ENCODE assay signal across 1 cellular context in the genomic region with DNA sequence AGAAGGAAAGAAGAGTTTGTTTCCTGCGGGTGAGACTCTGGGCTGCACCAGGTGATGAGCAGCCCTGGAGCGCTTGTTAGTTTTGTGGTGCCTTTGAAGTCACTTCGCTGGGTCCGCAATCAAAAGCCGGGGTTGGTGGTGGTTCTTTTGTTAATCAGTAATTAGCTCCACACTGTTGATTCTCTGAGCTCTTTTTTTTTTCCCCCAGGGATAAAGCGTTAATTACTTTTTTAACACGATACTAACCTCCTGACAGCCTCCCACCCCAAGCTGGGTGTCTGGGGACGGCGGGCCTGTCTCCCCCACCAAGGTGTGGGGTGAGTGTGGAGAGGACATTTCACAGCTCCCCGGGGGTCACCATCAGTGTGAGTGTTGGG.
A peak's percentile ranks its signal among the peaks of the same experiment; 100 is the strongest.
TF ChIP-seq lines count a peak whose summit lies in the region.

No MANE protein-coding gene starts in this region.

TF ChIP-seq in HepG2, 621 proteins besides CTCF, POLR2A, EP300 and RAD21:
- no peak for TF ChIP-seq ZNF292 (CRISPR knock-in tag; IDR thresholded peaks at IDR 0.05; ENCODE audit: borderline replicate concordance, low read depth)
- TF ChIP-seq, protein P1, sequence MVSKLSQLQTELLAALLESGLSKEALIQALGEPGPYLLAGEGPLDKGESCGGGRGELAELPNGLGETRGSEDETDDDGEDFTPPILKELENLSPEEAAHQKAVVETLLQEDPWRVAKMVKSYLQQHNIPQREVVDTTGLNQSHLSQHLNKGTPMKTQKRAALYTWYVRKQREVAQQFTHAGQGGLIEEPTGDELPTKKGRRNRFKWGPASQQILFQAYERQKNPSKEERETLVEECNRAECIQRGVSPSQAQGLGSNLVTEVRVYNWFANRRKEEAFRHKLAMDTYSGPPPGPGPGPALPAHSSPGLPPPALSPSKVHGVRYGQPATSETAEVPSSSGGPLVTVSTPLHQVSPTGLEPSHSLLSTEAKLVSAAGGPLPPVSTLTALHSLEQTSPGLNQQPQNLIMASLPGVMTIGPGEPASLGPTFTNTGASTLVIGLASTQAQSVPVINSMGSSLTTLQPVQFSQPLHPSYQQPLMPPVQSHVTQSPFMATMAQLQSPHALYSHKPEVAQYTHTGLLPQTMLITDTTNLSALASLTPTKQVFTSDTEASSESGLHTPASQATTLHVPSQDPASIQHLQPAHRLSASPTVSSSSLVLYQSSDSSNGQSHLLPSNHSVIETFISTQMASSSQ (IDR thresholded peaks at IDR 0.05; ENCODE audit: low read depth), result peak; percentile 72
- TF ChIP-seq, protein P1 (CRISPR knock-in tag; IDR thresholded peaks at IDR 0.05; ENCODE audit: borderline replicate concordance), result peak; percentile 24; the same call in 1 of the 2 replicates
- peak; percentile 19; the same call in 1 of the 2 replicates for TF ChIP-seq BCL6 (CRISPR knock-in tag; IDR thresholded peaks at IDR 0.05)
- no peak for TF ChIP-seq U2AF1 (optimal IDR thresholded peaks at IDR 0.05; ENCODE audit: low read depth, low read length)
- TF ChIP-seq, protein P2, sequence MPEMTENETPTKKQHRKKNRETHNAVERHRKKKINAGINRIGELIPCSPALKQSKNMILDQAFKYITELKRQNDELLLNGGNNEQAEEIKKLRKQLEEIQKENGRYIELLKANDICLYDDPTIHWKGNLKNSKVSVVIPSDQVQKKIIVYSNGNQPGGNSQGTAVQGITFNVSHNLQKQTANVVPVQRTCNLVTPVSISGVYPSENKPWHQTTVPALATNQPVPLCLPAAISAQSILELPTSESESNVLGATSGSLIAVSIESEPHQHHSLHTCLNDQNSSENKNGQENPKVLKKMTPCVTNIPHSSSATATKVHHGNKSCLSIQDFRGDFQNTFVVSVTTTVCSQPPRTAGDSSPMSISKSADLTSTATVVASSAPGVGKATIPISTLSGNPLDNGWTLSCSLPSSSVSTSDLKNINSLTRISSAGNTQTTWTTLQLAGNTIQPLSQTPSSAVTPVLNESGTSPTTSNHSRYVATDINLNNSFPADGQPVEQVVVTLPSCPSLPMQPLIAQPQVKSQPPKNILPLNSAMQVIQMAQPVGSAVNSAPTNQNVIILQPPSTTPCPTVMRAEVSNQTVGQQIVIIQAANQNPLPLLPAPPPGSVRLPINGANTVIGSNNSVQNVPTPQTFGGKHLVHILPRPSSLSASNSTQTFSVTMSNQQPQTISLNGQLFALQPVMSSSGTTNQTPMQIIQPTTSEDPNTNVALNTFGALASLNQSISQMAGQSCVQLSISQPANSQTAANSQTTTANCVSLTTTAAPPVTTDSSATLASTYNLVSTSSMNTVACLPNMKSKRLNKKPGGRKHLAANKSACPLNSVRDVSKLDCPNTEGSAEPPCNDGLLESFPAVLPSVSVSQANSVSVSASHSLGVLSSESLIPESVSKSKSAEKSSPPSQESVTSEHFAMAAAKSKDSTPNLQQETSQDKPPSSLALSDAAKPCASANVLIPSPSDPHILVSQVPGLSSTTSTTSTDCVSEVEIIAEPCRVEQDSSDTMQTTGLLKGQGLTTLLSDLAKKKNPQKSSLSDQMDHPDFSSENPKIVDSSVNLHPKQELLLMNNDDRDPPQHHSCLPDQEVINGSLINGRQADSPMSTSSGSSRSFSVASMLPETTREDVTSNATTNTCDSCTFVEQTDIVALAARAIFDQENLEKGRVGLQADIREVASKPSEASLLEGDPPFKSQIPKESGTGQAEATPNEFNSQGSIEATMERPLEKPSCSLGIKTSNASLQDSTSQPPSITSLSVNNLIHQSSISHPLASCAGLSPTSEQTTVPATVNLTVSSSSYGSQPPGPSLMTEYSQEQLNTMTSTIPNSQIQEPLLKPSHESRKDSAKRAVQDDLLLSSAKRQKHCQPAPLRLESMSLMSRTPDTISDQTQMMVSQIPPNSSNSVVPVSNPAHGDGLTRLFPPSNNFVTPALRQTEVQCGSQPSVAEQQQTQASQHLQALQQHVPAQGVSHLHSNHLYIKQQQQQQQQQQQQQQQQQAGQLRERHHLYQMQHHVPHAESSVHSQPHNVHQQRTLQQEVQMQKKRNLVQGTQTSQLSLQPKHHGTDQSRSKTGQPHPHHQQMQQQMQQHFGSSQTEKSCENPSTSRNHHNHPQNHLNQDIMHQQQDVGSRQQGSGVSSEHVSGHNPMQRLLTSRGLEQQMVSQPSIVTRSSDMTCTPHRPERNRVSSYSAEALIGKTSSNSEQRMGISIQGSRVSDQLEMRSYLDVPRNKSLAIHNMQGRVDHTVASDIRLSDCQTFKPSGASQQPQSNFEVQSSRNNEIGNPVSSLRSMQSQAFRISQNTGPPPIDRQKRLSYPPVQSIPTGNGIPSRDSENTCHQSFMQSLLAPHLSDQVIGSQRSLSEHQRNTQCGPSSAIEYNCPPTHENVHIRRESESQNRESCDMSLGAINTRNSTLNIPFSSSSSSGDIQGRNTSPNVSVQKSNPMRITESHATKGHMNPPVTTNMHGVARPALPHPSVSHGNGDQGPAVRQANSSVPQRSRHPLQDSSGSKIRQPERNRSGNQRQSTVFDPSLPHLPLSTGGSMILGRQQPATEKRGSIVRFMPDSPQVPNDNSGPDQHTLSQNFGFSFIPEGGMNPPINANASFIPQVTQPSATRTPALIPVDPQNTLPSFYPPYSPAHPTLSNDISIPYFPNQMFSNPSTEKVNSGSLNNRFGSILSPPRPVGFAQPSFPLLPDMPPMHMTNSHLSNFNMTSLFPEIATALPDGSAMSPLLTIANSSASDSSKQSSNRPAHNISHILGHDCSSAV (CRISPR knock-in tag; IDR thresholded peaks at IDR 0.05; ENCODE audit: borderline replicate concordance), result no peak
- TF ChIP-seq, protein P3, sequence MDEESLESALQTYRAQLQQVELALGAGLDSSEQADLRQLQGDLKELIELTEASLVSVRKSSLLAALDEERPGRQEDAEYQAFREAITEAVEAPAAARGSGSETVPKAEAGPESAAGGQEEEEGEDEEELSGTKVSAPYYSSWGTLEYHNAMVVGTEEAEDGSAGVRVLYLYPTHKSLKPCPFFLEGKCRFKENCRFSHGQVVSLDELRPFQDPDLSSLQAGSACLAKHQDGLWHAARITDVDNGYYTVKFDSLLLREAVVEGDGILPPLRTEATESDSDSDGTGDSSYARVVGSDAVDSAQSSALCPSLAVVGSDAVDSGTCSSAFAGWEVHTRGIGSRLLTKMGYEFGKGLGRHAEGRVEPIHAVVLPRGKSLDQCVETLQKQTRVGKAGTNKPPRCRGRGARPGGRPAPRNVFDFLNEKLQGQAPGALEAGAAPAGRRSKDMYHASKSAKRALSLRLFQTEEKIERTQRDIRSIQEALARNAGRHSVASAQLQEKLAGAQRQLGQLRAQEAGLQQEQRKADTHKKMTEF (CRISPR knock-in tag; IDR thresholded peaks at IDR 0.05), result 0 out of 2 replicates have a peak, but pooled peaks have one; percentile 14
- TF ChIP-seq TOPORS (CRISPR knock-in tag; IDR thresholded peaks at IDR 0.05), result no peak
- no peak for TF ChIP-seq ZNF317 (CRISPR knock-in tag; IDR thresholded peaks at IDR 0.05)
- no peak for TF ChIP-seq ZNF589 (CRISPR knock-in tag; conservative IDR thresholded peaks at IDR 0.05)
- TF ChIP-seq SOX5 (CRISPR knock-in tag; IDR thresholded peaks at IDR 0.05; ENCODE audit: borderline replicate concordance), result peak; percentile 25; the same call in 1 of the 2 replicates
- TF ChIP-seq TCF7 (IDR thresholded peaks at IDR 0.05; ENCODE audit: low read depth), result peak; percentile 75
- no peak for TF ChIP-seq ZBTB1 (CRISPR knock-in tag; IDR thresholded peaks at IDR 0.05; ENCODE audit: borderline replicate concordance)
- TF ChIP-seq, protein P4, sequence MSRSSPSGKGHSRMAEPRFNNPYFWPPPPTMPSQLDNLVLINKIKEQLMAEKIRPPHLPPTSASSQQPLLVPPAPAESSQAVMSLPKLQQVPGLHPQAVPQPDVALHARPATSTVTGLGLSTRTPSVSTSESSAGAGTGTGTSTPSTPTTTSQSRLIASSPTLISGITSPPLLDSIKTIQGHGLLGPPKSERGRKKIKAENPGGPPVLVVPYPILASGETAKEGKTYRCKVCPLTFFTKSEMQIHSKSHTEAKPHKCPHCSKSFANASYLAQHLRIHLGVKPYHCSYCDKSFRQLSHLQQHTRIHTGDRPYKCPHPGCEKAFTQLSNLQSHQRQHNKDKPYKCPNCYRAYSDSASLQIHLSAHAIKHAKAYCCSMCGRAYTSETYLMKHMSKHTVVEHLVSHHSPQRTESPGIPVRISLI (CRISPR knock-in tag; IDR thresholded peaks at IDR 0.05; ENCODE audit: borderline replicate concordance), result peak; percentile 63; the same call in 1 of the 2 replicates
- no peak for TF ChIP-seq ZSCAN21 (CRISPR knock-in tag; IDR thresholded peaks at IDR 0.05; ENCODE audit: borderline replicate concordance)
- peak; percentile 46; the same call in 1 of the 2 replicates for TF ChIP-seq CHD4 (IDR thresholded peaks at IDR 0.05; ENCODE audit: borderline replicate concordance, low read length)
- TF ChIP-seq TBX3 (IDR thresholded peaks at IDR 0.05; ENCODE audit: borderline replicate concordance), result peak; percentile 72; the same call in 1 of the 2 replicates
- peak; percentile 83 for TF ChIP-seq TBX2 (CRISPR knock-in tag; IDR thresholded peaks at IDR 0.05; ENCODE audit: borderline replicate concordance)
- TF ChIP-seq, protein P5, sequence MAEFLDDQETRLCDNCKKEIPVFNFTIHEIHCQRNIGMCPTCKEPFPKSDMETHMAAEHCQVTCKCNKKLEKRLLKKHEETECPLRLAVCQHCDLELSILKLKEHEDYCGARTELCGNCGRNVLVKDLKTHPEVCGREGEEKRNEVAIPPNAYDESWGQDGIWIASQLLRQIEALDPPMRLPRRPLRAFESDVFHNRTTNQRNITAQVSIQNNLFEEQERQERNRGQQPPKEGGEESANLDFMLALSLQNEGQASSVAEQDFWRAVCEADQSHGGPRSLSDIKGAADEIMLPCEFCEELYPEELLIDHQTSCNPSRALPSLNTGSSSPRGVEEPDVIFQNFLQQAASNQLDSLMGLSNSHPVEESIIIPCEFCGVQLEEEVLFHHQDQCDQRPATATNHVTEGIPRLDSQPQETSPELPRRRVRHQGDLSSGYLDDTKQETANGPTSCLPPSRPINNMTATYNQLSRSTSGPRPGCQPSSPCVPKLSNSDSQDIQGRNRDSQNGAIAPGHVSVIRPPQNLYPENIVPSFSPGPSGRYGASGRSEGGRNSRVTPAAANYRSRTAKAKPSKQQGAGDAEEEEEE (CRISPR knock-in tag; IDR thresholded peaks at IDR 0.05; ENCODE audit: borderline replicate concordance), result no peak
- no peak for TF ChIP-seq ZNF883 (CRISPR knock-in tag; IDR thresholded peaks at IDR 0.05; ENCODE audit: not compliant biosample characterization)
- no peak for TF ChIP-seq PITX1 (CRISPR knock-in tag; IDR thresholded peaks at IDR 0.05)
